ENCODE assay signal across 1 cellular context in genomic region chr21:44442266-44443125, GRCh38.
TF ChIP-seq lines count a peak whose summit lies in the region.

No MANE protein-coding gene starts in this region.

TF ChIP-seq in K562, 482 proteins besides CTCF, POLR2A, EP300 and RAD21 (continued from another document and continues in another):
- TF ChIP-seq CUX1 (CRISPR knock-in tag; IDR thresholded peaks at IDR 0.05), result no peak
- TF ChIP-seq ZNF444 (CRISPR knock-in tag; IDR thresholded peaks at IDR 0.05), result no peak
- TF ChIP-seq NFE2L1 (tag; IDR thresholded peaks at IDR 0.05; ENCODE audit: borderline replicate concordance, low read depth), result no peak
- TF ChIP-seq TEAD2 (tag; IDR thresholded peaks at IDR 0.05), result no peak
- peak; percentile 87 for TF ChIP-seq L3MBTL2 (IDR thresholded peaks at IDR 0.05)
- peak; percentile 61 for TF ChIP-seq MYC (IDR thresholded peaks at IDR 0.05; ENCODE audit: low read depth, low read length)
- no peak for TF ChIP-seq MYC (CRISPR knock-in tag; IDR thresholded peaks at IDR 0.05; ENCODE audit: borderline replicate concordance, low read depth)
- TF ChIP-seq NCOA2 (IDR thresholded peaks at IDR 0.05; ENCODE audit: partially characterized antibody in 2 of 2), result no peak
- TF ChIP-seq U2AF2 (optimal IDR thresholded peaks at IDR 0.05; ENCODE audit: low read depth, low read length), result no peak
- no peak for TF ChIP-seq RBFOX2 (IDR thresholded peaks at IDR 0.05; ENCODE audit: low read depth, low read length)
- no peak for TF ChIP-seq CREB1 (IDR thresholded peaks at IDR 0.05)
- no peak for TF ChIP-seq CREB1 (CRISPR knock-in tag; IDR thresholded peaks at IDR 0.05)
- TF ChIP-seq RBM34 (IDR thresholded peaks at IDR 0.05; ENCODE audit: borderline replicate concordance, insufficient read depth, low read length), result no peak
- no peak for TF ChIP-seq ZNF561 (CRISPR knock-in tag; conservative IDR thresholded peaks at IDR 0.05)
- TF ChIP-seq PREB (CRISPR knock-in tag; IDR thresholded peaks at IDR 0.05), result no peak
- TF ChIP-seq ELF4 (CRISPR knock-in tag; IDR thresholded peaks at IDR 0.05), result no peak
- no peak for TF ChIP-seq LARP7 (IDR thresholded peaks at IDR 0.05)
- peak; percentile 69 for TF ChIP-seq MAX (CRISPR knock-in tag; IDR thresholded peaks at IDR 0.05)
- TF ChIP-seq TAL1 (IDR thresholded peaks at IDR 0.05), result no peak
- TF ChIP-seq IRF9 (tag; IDR thresholded peaks at IDR 0.05), result no peak
- peak; percentile 65 to 79 for TF ChIP-seq E2F6 (IDR thresholded peaks at IDR 0.05; ENCODE audit: borderline replicate concordance in 1 of 2, extremely low read depth in 1 of 2, insufficient read depth in 1 of 2, insufficient read length in 1 of 2, low read depth in 1 of 2, low read length in 1 of 2, poor library complexity in 1 of 2, severe bottlenecking in 1 of 2)
- 0 out of 2 replicates have a peak, but pooled peaks have one; percentile 23 for TF ChIP-seq USF1 (CRISPR knock-in tag; IDR thresholded peaks at IDR 0.05)
- no peak for TF ChIP-seq ZNF354B (CRISPR knock-in tag; IDR thresholded peaks at IDR 0.05)
- no peak for TF ChIP-seq BCOR (IDR thresholded peaks at IDR 0.05)
- no peak for TF ChIP-seq ZNF239 (CRISPR knock-in tag; IDR thresholded peaks at IDR 0.05)
- 0 out of 4 replicates have a peak, but pooled peaks have one; percentile 13 to 21 for TF ChIP-seq MNT (conservative IDR thresholded peaks at IDR 0.05)
- TF ChIP-seq HBP1 (CRISPR knock-in tag; IDR thresholded peaks at IDR 0.05), result no peak
- TF ChIP-seq CBX1 (IDR thresholded peaks at IDR 0.05; ENCODE audit: low read depth), result no peak
- no peak for TF ChIP-seq ZNF318 (IDR thresholded peaks at IDR 0.05; ENCODE audit: borderline replicate concordance in 1 of 2, low read depth in 1 of 2)
- TF ChIP-seq PRMT5 (CRISPR knock-in tag; IDR thresholded peaks at IDR 0.05), result peak; percentile 66; the same call in 1 of the 2 replicates
- no peak for TF ChIP-seq UBTF (IDR thresholded peaks at IDR 0.05; ENCODE audit: borderline replicate concordance in 1 of 2, low read depth in 2 of 2, low read length in 2 of 2)
- TF ChIP-seq HDAC2 (IDR thresholded peaks at IDR 0.05), result no peak
